1 cellular context compared by ENCODE assay signal in the genomic region with DNA sequence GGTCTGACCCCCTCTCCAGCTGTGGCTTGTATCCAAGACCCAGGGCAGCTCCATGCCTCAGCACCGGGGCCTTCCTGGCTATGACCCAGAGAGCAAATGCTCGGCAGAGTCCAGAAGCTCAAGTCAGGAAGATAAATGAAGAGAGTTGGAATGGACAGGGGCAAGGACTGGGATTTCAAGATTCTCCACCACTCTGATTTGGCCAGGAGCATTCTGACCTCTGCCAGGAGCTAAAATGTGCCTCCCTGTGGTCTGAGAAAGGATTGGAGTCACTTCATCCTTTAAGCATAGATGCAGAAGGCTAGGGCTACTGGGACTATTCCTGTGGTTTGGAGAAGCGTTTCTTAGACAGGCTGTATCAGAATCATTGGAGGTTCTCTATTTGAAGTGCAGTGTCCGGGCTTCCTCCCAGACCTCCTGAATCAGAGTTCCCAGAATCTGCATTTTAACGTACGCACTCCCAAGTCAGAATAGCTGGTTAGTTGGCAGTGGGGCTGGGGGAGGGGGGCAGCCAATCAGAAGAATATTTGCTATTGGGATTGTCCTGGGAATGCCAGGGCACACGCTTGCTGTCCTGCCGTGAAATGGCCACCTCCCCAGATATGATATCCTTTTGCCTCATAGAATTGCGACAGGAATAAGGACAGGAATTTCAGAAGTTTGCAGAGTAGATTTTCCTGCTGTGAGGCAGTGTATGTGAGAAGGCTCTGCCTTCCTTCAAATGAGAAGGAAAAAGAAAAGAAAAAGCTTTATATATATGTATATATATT.
A peak's percentile ranks its signal among the peaks of the same experiment; 100 is the strongest.
TF ChIP-seq lines count a peak whose summit lies in the region.

No MANE protein-coding gene starts in this region.

TF ChIP-seq in IMR-90, 13 proteins besides CTCF, POLR2A, EP300 and RAD21 (continued from another document):
- TF ChIP-seq, protein P1, sequence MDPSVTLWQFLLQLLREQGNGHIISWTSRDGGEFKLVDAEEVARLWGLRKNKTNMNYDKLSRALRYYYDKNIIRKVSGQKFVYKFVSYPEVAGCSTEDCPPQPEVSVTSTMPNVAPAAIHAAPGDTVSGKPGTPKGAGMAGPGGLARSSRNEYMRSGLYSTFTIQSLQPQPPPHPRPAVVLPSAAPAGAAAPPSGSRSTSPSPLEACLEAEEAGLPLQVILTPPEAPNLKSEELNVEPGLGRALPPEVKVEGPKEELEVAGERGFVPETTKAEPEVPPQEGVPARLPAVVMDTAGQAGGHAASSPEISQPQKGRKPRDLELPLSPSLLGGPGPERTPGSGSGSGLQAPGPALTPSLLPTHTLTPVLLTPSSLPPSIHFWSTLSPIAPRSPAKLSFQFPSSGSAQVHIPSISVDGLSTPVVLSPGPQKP (IDR thresholded peaks at IDR 0.05; ENCODE audit: borderline replicate concordance, low read depth, low read length) = no peak
- TF ChIP-seq SMC3 (IDR thresholded peaks at IDR 0.05; ENCODE audit: low read depth, low read length) = 0 out of 2 replicates have a peak, but pooled peaks have one; percentile 13
